15 cellular contexts compared by ENCODE assay signal in genomic region chr20:25009218-25010145, GRCh38. TPM values are rescaled to one million over a fixed set of nuclear protein-coding genes. Genes with fewer than 3 reads are reported as not detected.
DNase-seq lines count a peak whose midpoint lies in the region; ATAC-seq and TF ChIP-seq lines count a peak whose summit lies in the region.
"Had no signal": no experiment of that assay in that cellular context is flagged by ENCODE, and none has a peak within 500 bp of the region (broad histone marks: within the 10 kb centered on the region; RNA-seq: fewer than 3 reads in every experiment).

No MANE protein-coding gene starts in this region.

- no peak for TF ChIP-seq EP300 in SK-N-SH (IDR thresholded peaks at IDR 0.05; ENCODE audit: borderline replicate concordance in 1 of 2, low read depth in 1 of 2, low read length in 1 of 2)

- H3K27ac ChIP-seq in substantia nigra (ENCODE audit: low read depth, low read length, poor library complexity, severe bottlenecking) (peak overlapping the region; percentile 39), SK-N-SH (ENCODE audit: low read depth in 2 of 2, low read length in 1 of 2) (no peak overlapping the region), WERI-Rb-1 (no peak overlapping the region)

- H2AFZ ChIP-seq in SK-N-SH (ENCODE audit: low read depth), result no peak overlapping the region

- CTCF ChIA-PET in SK-N-SH (lab: Yijun Ruan, JAX), result interaction anchor here (2.7 kb wide), 1 partner anchor 14 kb away, joined by 10 read pairs; no protein-coding TSS in a partner anchor

- TF ChIP-seq CTCF in SK-N-SH (IDR thresholded peaks at IDR 0.05) (no peak), WERI-Rb-1 (IDR thresholded peaks at IDR 0.05; ENCODE audit: low read depth, low read length) (no peak)

- peak overlapping the region; percentile 20 for H3K27ac Mint-ChIP-seq in activated T-helper 17 cell treated with anti-CD3 and anti-CD28 coated beads, Interleukin-2, amount 50 U/mL, for 72 hours
- H3K27ac Mint-ChIP-seq: activated CD4-positive, alpha-beta T cell treated with anti-CD3 and anti-CD28 coated beads, Interleukin-2, amount 10 ng/mL, durations not matched to agents 7 days and 5 days; T-helper 1 cell treated with Interleukin-12 subunit alpha and Interleukin-12 subunit beta and Interleukin-4 antibody, amounts not matched to agents 30 μg/mL and 1 μg/mL, for 36 hours had no signal

- H3K9me2 ChIP-seq in SK-N-SH, result no peaks in the 10 kb centered on the region

- no peak overlapping the region for H3K4me3 Mint-ChIP-seq in activated T-helper 17 cell treated with anti-CD3 and anti-CD28 coated beads, Interleukin-2, amount 50 U/mL, for 72 hours
- H3K4me3 Mint-ChIP-seq: activated CD4-positive, alpha-beta T cell treated with anti-CD3 and anti-CD28 coated beads, Interleukin-2, amount 10 ng/mL, durations not matched to agents 7 days and 5 days; naive thymus-derived CD8-positive, alpha-beta T cell; T-helper 1 cell treated with Interleukin-12 subunit alpha and Interleukin-12 subunit beta and Interleukin-4 antibody, amounts not matched to agents 30 μg/mL and 1 μg/mL, for 36 hours had no signal

- WGBS in SK-N-SH (ENCODE audit: low lambda C conversion rate), result 69% methylated on average over 9 of the region's 10 CpGs

- H3K36me3 Mint-ChIP-seq in activated T-helper 17 cell treated with anti-CD3 and anti-CD28 coated beads, Interleukin-2, amount 50 U/mL, for 72 hours (ENCODE audit: low read depth), result peaks cover 66% of the 10 kb centered on the region

- ATAC-seq in activated T-helper 17 cell treated with anti-CD3 and anti-CD28 coated beads, Interleukin-2, amount 50 U/mL, for 72 hours (replicated peaks), result no peak
- peak; percentile 72 for ATAC-seq in left ventricle myocardium superior
- ATAC-seq: naive thymus-derived CD8-positive, alpha-beta T cell; PC-3 had no signal

- no peaks in the 10 kb centered on the region for H3K79me2 ChIP-seq in SK-N-SH (ENCODE audit: insufficient read depth)

- no peaks in the 10 kb centered on the region for H3K27me3 ChIP-seq in SK-N-SH (ENCODE audit: insufficient read depth)
- H3K27me3 ChIP-seq in WERI-Rb-1 (ENCODE audit: insufficient read depth, low read depth, severe bottlenecking), result no peaks in the 10 kb centered on the region

- H4K20me1 ChIP-seq in SK-N-SH (ENCODE audit: insufficient read depth), result no peaks in the 10 kb centered on the region

- DNase-seq in NCI-H187 (lab: John Stamatoyannopoulos, UW) (peak; percentile 24 to 37), NCI-H187 treated with DMSO at 0.1 percent for 48 hours (lab: John Stamatoyannopoulos, UW) (no peak), left ventricle myocardium superior (peak; percentile 64), substantia nigra (lab: John Stamatoyannopoulos, UW) (peak in 1 of 49 donors; percentile 56), SK-N-SH (no peak), WERI-Rb-1 (no peak), NCI-H82 (lab: John Stamatoyannopoulos, UW) (no peak)
- DNase-seq: 8988T; activated CD4-positive, alpha-beta T cell treated with anti-CD3 and anti-CD28 coated beads, Interleukin-2, amount 10 ng/mL, durations not matched to agents 7 days and 5 days; activated naive CD4-positive, alpha-beta T cell treated with anti-CD3 and anti-CD28 coated beads, Interleukin-2, amount 50 U/mL, for 16 hours; naive thymus-derived CD8-positive, alpha-beta T cell; NCI-H1930; PC-3 had no signal

- H3K4me1 ChIP-seq in SK-N-SH (ENCODE audit: control insufficient read depth in 1 of 2, insufficient read depth in 2 of 2, low read depth in 1 of 2, low read length in 1 of 2), result no peaks in the 10 kb centered on the region; a peak in 1 of 4 replicates

- H3K4me3 ChIP-seq in SK-N-SH (ENCODE audit: low read depth in 2 of 2, low read length in 1 of 2) (no peak overlapping the region), WERI-Rb-1 (ENCODE audit: low read depth, low read length) (no peak overlapping the region)

- no peaks in the 10 kb centered on the region for H3K27me3 Mint-ChIP-seq in activated T-helper 17 cell treated with anti-CD3 and anti-CD28 coated beads, Interleukin-2, amount 50 U/mL, for 72 hours
- H3K27me3 Mint-ChIP-seq: activated CD4-positive, alpha-beta T cell treated with anti-CD3 and anti-CD28 coated beads, Interleukin-2, amount 10 ng/mL, durations not matched to agents 7 days and 5 days; naive thymus-derived CD8-positive, alpha-beta T cell had no signal

- no peaks in the 10 kb centered on the region for H3F3A ChIP-seq in SK-N-SH (replicated peaks; ENCODE audit: insufficient read depth)

- intact Hi-C loops in left ventricle myocardium superior (cut with micrococcal nuclease), result no loop called here

- no peak for TF ChIP-seq RAD21 in SK-N-SH (IDR thresholded peaks at IDR 0.05; ENCODE audit: low read length)

- H3K9me3 ChIP-seq in SK-N-SH (no peaks in the 10 kb centered on the region), WERI-Rb-1 (ENCODE audit: severe bottlenecking) (no peaks in the 10 kb centered on the region)

- no peak overlapping the region for H3K4me2 ChIP-seq in SK-N-SH

- no peaks in the 10 kb centered on the region for H3K9me3 Mint-ChIP-seq in activated T-helper 17 cell treated with anti-CD3 and anti-CD28 coated beads, Interleukin-2, amount 50 U/mL, for 72 hours
- H3K9me3 Mint-ChIP-seq: activated CD4-positive, alpha-beta T cell treated with anti-CD3 and anti-CD28 coated beads, Interleukin-2, amount 10 ng/mL, durations not matched to agents 7 days and 5 days; naive thymus-derived CD8-positive, alpha-beta T cell; T-helper 1 cell treated with Interleukin-12 subunit alpha and Interleukin-12 subunit beta and Interleukin-4 antibody, amounts not matched to agents 30 μg/mL and 1 μg/mL, for 36 hours had no signal

- H3K4me1 Mint-ChIP-seq in activated T-helper 17 cell treated with anti-CD3 and anti-CD28 coated beads, Interleukin-2, amount 50 U/mL, for 72 hours, result no peaks in the 10 kb centered on the region
- H3K4me1 Mint-ChIP-seq: activated CD4-positive, alpha-beta T cell treated with anti-CD3 and anti-CD28 coated beads, Interleukin-2, amount 10 ng/mL, durations not matched to agents 7 days and 5 days; naive thymus-derived CD8-positive, alpha-beta T cell had no signal

- POLR2A ChIA-PET in SK-N-SH (lab: Yijun Ruan, JAX), result no interaction called here

- H3K36me3 ChIP-seq in SK-N-SH (replicated peaks in 1 of 2; ENCODE audit: control insufficient read depth in 1 of 2, insufficient read depth in 2 of 2, low read length in 1 of 2) (no peaks in the 10 kb centered on the region), WERI-Rb-1 (no peaks in the 10 kb centered on the region)

- H3K9ac ChIP-seq in SK-N-SH, result no peak overlapping the region

TF ChIP-seq in SK-N-SH, 30 proteins besides CTCF, POLR2A, EP300 and RAD21:
- TF ChIP-seq ELF1 (IDR thresholded peaks at IDR 0.05), result no peak
- TF ChIP-seq MEF2A (IDR thresholded peaks at IDR 0.05; ENCODE audit: borderline replicate concordance, low read depth), result no peak
- TF ChIP-seq MXI1 (IDR thresholded peaks at IDR 0.05; ENCODE audit: low read depth, low read length), result no peak
- no peak for TF ChIP-seq CHD2 (IDR thresholded peaks at IDR 0.05; ENCODE audit: low read length, partially characterized antibody)

RNA-seq across cellular contexts. Expression of gene APMAP, which starts 16.9 kb away (rescaled TPM):
- total RNA-seq in activated T-helper 17 cell treated with anti-CD3 and anti-CD28 coated beads, Interleukin-2, amount 50 U/mL, for 72 hours, result 10 to 100 TPM; 30.7 to 49.4 TPM
- 25.9 TPM for total RNA-seq in left ventricle myocardium superior
- polyA plus RNA-seq in SK-N-SH (2012; rRNA removed), result 107 and 115 TPM in 2 replicates
- polyA plus RNA-seq in SK-N-SH (2012; cell fraction: cytosol; rRNA removed), result 123 and 130 TPM in 2 replicates
- 81.8 and 94.1 TPM in 2 replicates for polyA plus RNA-seq in SK-N-SH (2012; cell fraction: nucleus; rRNA removed)

RNA-seq across cellular contexts. Expression of gene ACSS1, which starts 48.5 kb away (rescaled TPM):
- total RNA-seq in activated T-helper 17 cell treated with anti-CD3 and anti-CD28 coated beads, Interleukin-2, amount 50 U/mL, for 72 hours, result 10 to 100 TPM in 1 of 2 donors, 1 to 10 TPM in 1; 8.4 to 23.3 TPM
- 164 TPM for total RNA-seq in left ventricle myocardium superior
- 1.3 and 2.0 TPM in 2 replicates for polyA plus RNA-seq in SK-N-SH (2012; rRNA removed)
- polyA plus RNA-seq in SK-N-SH (2012; cell fraction: cytosol; rRNA removed), result 0.68 and 1.2 TPM in 2 replicates
- polyA plus RNA-seq in SK-N-SH (2012; cell fraction: nucleus; rRNA removed), result 3.3 and 4.9 TPM in 2 replicates

Comparison
In these comparisons a context has a peak if more than half of its experiments do, and no peak if none do; other contexts are left out.
1. DNase-seq: peak in NCI-H187 (2 of 2) and left ventricle myocardium superior (single experiment); none in NCI-H187 treated with DMSO at 0.1 percent for 48 hours (single experiment), SK-N-SH (single experiment), WERI-Rb-1 (single experiment) and NCI-H82 (single experiment).